In genomic region chr10:26067680-26068079, GRCh38 we compare ENCODE assay signal across 23 cellular contexts.
"Had no signal": no experiment of that assay in that cellular context is flagged by ENCODE, and none has a peak within 500 bp of the region (broad histone marks: within the 10 kb centered on the region; RNA-seq: fewer than 3 reads in every experiment).

No MANE protein-coding gene starts in this region.

- ATAC-seq: foreskin keratinocyte, gastroesophageal sphincter, heart left ventricle, left colon, left lobe of liver, left ventricle myocardium superior had no signal

- H3K27ac ChIP-seq: coronary artery, dorsolateral prefrontal cortex, esophagus muscularis mucosa, foreskin keratinocyte, gastroesophageal sphincter, heart left ventricle, hepatocyte had no signal

- H3K36me3 ChIP-seq: esophagus muscularis mucosa, gastroesophageal sphincter, heart left ventricle had no signal

- H3K4me3 ChIP-seq: coronary artery, dorsolateral prefrontal cortex, esophagus muscularis mucosa, gastroesophageal sphincter, heart left ventricle, hepatocyte, lung had no signal

- H3K9me3 Mint-ChIP-seq: immature natural killer cell had no signal

- H3K27me3 ChIP-seq: dorsolateral prefrontal cortex, esophagus muscularis mucosa, foreskin keratinocyte, gastroesophageal sphincter, heart left ventricle, hepatocyte had no signal

- H3K4me3 Mint-ChIP-seq: immature natural killer cell, memory B cell had no signal

- H3K4me1 ChIP-seq: esophagus muscularis mucosa, foreskin keratinocyte, gastroesophageal sphincter, heart left ventricle had no signal

- H3K36me3 Mint-ChIP-seq: immature natural killer cell, memory B cell had no signal

- H3K9me3 ChIP-seq: esophagus muscularis mucosa, gastroesophageal sphincter, heart left ventricle had no signal

- H3K4me1 Mint-ChIP-seq: immature natural killer cell, memory B cell had no signal

- H3K27ac Mint-ChIP-seq: immature natural killer cell, memory B cell had no signal

- DNase-seq: dermis blood vessel endothelial cell; dorsolateral prefrontal cortex; effector CD4-positive, alpha-beta T cell; effector memory CD4-positive, alpha-beta T cell; foreskin keratinocyte; heart left ventricle; hypothalamus; immature natural killer cell; islet precursor cell; kidney; kidney glomerular epithelial cell; left colon; left ventricle myocardium superior; mammary epithelial cell; mesendoderm; midbrain had no signal
